2 cellular contexts compared by ENCODE assay signal in genomic region chr6:42748241-42748898, GRCh38.
A peak's percentile ranks its signal among the peaks of the same experiment; 100 is the strongest.
TF ChIP-seq lines count a peak whose summit lies in the region.

No MANE protein-coding gene starts in this region.

TF ChIP-seq in HEK293, 187 proteins besides CTCF, POLR2A, EP300 and RAD21 (continues in another document):
- TF ChIP-seq TCF7L2 (IDR thresholded peaks at IDR 0.05; ENCODE audit: borderline replicate concordance, low read depth, low read length) = no peak
- no peak for TF ChIP-seq SCRT1 (tag by site-specific recombination; IDR thresholded peaks at IDR 0.05; ENCODE audit: borderline replicate concordance)
- TF ChIP-seq ZBTB48 (tag by site-specific recombination; IDR thresholded peaks at IDR 0.05) = no peak
- no peak for TF ChIP-seq ZNF121 (tag by site-specific recombination; IDR thresholded peaks at IDR 0.05)
- TF ChIP-seq FEZF1 (tag by site-specific recombination; IDR thresholded peaks at IDR 0.05) = peak; percentile 92
- no peak for TF ChIP-seq ZNF266 (tag by site-specific recombination; IDR thresholded peaks at IDR 0.05; ENCODE audit: low read depth)
- TF ChIP-seq ZNF311 (tag by site-specific recombination; IDR thresholded peaks at IDR 0.05; ENCODE audit: borderline replicate concordance) = no peak
- peak; percentile 10; the same call in 1 of the 2 replicates for TF ChIP-seq ZNF362 (tag by site-specific recombination; IDR thresholded peaks at IDR 0.05)
- no peak for TF ChIP-seq KLF8 (tag by site-specific recombination; IDR thresholded peaks at IDR 0.05)
- no peak for TF ChIP-seq ZNF521 (tag by site-specific recombination; IDR thresholded peaks at IDR 0.05)
- TF ChIP-seq, protein P1, sequence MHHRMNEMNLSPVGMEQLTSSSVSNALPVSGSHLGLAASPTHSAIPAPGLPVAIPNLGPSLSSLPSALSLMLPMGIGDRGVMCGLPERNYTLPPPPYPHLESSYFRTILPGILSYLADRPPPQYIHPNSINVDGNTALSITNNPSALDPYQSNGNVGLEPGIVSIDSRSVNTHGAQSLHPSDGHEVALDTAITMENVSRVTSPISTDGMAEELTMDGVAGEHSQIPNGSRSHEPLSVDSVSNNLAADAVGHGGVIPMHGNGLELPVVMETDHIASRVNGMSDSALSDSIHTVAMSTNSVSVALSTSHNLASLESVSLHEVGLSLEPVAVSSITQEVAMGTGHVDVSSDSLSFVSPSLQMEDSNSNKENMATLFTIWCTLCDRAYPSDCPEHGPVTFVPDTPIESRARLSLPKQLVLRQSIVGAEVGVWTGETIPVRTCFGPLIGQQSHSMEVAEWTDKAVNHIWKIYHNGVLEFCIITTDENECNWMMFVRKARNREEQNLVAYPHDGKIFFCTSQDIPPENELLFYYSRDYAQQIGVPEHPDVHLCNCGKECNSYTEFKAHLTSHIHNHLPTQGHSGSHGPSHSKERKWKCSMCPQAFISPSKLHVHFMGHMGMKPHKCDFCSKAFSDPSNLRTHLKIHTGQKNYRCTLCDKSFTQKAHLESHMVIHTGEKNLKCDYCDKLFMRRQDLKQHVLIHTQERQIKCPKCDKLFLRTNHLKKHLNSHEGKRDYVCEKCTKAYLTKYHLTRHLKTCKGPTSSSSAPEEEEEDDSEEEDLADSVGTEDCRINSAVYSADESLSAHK (tag by site-specific recombination; IDR thresholded peaks at IDR 0.05) = peak; percentile 80; the same call in 1 of the 2 replicates
- no peak for TF ChIP-seq ZNF184 (tag by site-specific recombination; IDR thresholded peaks at IDR 0.05)
- TF ChIP-seq ZNF707 (tag by site-specific recombination; IDR thresholded peaks at IDR 0.05) = no peak
- TF ChIP-seq, protein P2, sequence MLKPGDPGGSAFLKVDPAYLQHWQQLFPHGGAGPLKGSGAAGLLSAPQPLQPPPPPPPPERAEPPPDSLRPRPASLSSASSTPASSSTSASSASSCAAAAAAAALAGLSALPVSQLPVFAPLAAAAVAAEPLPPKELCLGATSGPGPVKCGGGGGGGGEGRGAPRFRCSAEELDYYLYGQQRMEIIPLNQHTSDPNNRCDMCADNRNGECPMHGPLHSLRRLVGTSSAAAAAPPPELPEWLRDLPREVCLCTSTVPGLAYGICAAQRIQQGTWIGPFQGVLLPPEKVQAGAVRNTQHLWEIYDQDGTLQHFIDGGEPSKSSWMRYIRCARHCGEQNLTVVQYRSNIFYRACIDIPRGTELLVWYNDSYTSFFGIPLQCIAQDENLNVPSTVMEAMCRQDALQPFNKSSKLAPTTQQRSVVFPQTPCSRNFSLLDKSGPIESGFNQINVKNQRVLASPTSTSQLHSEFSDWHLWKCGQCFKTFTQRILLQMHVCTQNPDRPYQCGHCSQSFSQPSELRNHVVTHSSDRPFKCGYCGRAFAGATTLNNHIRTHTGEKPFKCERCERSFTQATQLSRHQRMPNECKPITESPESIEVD (tag by site-specific recombination; IDR thresholded peaks at IDR 0.05) = peak; percentile 78
- 0 out of 2 replicates have a peak, but pooled peaks have one; percentile 34 for TF ChIP-seq ZBTB44 (tag by site-specific recombination; IDR thresholded peaks at IDR 0.05)
- TF ChIP-seq, protein P3, sequence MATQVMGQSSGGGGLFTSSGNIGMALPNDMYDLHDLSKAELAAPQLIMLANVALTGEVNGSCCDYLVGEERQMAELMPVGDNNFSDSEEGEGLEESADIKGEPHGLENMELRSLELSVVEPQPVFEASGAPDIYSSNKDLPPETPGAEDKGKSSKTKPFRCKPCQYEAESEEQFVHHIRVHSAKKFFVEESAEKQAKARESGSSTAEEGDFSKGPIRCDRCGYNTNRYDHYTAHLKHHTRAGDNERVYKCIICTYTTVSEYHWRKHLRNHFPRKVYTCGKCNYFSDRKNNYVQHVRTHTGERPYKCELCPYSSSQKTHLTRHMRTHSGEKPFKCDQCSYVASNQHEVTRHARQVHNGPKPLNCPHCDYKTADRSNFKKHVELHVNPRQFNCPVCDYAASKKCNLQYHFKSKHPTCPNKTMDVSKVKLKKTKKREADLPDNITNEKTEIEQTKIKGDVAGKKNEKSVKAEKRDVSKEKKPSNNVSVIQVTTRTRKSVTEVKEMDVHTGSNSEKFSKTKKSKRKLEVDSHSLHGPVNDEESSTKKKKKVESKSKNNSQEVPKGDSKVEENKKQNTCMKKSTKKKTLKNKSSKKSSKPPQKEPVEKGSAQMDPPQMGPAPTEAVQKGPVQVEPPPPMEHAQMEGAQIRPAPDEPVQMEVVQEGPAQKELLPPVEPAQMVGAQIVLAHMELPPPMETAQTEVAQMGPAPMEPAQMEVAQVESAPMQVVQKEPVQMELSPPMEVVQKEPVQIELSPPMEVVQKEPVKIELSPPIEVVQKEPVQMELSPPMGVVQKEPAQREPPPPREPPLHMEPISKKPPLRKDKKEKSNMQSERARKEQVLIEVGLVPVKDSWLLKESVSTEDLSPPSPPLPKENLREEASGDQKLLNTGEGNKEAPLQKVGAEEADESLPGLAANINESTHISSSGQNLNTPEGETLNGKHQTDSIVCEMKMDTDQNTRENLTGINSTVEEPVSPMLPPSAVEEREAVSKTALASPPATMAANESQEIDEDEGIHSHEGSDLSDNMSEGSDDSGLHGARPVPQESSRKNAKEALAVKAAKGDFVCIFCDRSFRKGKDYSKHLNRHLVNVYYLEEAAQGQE (tag by site-specific recombination; IDR thresholded peaks at IDR 0.05) = peak; percentile 54

TF ChIP-seq in K562, 482 proteins besides CTCF, POLR2A, EP300 and RAD21:
- no peak for TF ChIP-seq PCBP1 (IDR thresholded peaks at IDR 0.05; ENCODE audit: low read depth, low read length, poor library complexity, severe bottlenecking)
- TF ChIP-seq NFIC (IDR thresholded peaks at IDR 0.05) = peak; percentile 65
- peak; percentile 17; the same call in 1 of the 2 replicates for TF ChIP-seq ADNP (tag; IDR thresholded peaks at IDR 0.05)
- TF ChIP-seq TAF1 (IDR thresholded peaks at IDR 0.05; ENCODE audit: control insufficient read depth, extremely low read depth, insufficient read depth, low read length, severe bottlenecking) = peak; percentile 19
- TF ChIP-seq ZNF507 (tag; conservative IDR thresholded peaks at IDR 0.05) = no peak
- peak; percentile 30 for TF ChIP-seq RBBP5 (IDR thresholded peaks at IDR 0.05; ENCODE audit: borderline replicate concordance, insufficient read depth, low read length, poor library complexity, severe bottlenecking)
- TF ChIP-seq, protein P4, sequence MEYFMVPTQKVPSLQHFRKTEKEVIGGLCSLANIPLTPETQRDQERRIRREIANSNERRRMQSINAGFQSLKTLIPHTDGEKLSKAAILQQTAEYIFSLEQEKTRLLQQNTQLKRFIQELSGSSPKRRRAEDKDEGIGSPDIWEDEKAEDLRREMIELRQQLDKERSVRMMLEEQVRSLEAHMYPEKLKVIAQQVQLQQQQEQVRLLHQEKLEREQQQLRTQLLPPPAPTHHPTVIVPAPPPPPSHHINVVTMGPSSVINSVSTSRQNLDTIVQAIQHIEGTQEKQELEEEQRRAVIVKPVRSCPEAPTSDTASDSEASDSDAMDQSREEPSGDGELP (CRISPR knock-in tag; IDR thresholded peaks at IDR 0.05; ENCODE audit: borderline replicate concordance) = peak; percentile 36; the same call in 1 of the 2 replicates
